8 cellular contexts compared by ENCODE assay signal in genomic region chr9:4661165-4662095, GRCh38. TPM values are rescaled to one million over a fixed set of nuclear protein-coding genes. Genes with fewer than 3 reads are reported as not detected.
A peak's percentile ranks its signal among the peaks of the same experiment; 100 is the strongest.
DNase-seq lines count a peak whose midpoint lies in the region; ATAC-seq and TF ChIP-seq lines count a peak whose summit lies in the region.

No MANE protein-coding gene starts in this region.

- H3K27me3 ChIP-seq in ascending aorta (no peaks in the 10 kb centered on the region), left lung (no peaks in the 10 kb centered on the region), uterus (no peaks in the 10 kb centered on the region)

- H3K36me3 ChIP-seq in ascending aorta (no peaks in the 10 kb centered on the region), left lung (no peaks in the 10 kb centered on the region), uterus (no peaks in the 10 kb centered on the region)

- H3K4me1 ChIP-seq in ascending aorta, result peaks cover 7 to 16% of the 10 kb centered on the region in 2 donors
- peaks cover 13 to 60% of the 10 kb centered on the region in 2 donors for H3K4me1 ChIP-seq in left lung
- H3K4me1 ChIP-seq in uterus, result no peaks in the 10 kb centered on the region

- TF ChIP-seq CTCF in ascending aorta (IDR thresholded peaks at IDR 0.05) (no peak), left lung (IDR thresholded peaks at IDR 0.05) (no peak), uterus (IDR thresholded peaks at IDR 0.05) (no peak)

- peak; percentile 56 for DNase-seq in EL
- DNase-seq in ascending aorta (ENCODE audit: low spot score in 2 of 2), result no peak
- no peak for DNase-seq in left lung
- DNase-seq in uterus, result no peak
- no peak for DNase-seq in stimulated activated CD4-positive, alpha-beta T cell treated with anti-CD3 and anti-CD28 coated beads, Interleukin-2, amount 100 ng/mL, for 48 hours
- no peak for DNase-seq in OCI-M2 (lab: John Stamatoyannopoulos, UW; ENCODE audit: unreplicated experiment)
- DNase-seq in activated CD4-positive, alpha-beta T cell treated with anti-CD3 and anti-CD28 coated beads for 48 hours, result no peak

- no peaks in the 10 kb centered on the region for H3K9me3 ChIP-seq in ascending aorta
- H3K9me3 ChIP-seq in left lung, result no peaks in the 10 kb centered on the region
- no peaks in the 10 kb centered on the region for H3K9me3 ChIP-seq in uterus

- no peak for TF ChIP-seq POLR2A in uterus (IDR thresholded peaks at IDR 0.05)

- peak; percentile 1 for ATAC-seq in HG03095 (IDR thresholded peaks at IDR 0.05; ENCODE audit: unreplicated experiment)
- ATAC-seq in left lung, result no peak

- intact Hi-C loops in ascending aorta (cut with DNase I) (loop anchor here (1.0 to 10.0 kb wide), 6 partner anchors 18 to 1353 kb away; partner anchors contain the start of genes AK3, CDC37L1, GLIS3 and JAK2), left lung (cut with DNase I) (no loop called here), uterus (cut with DNase I; ENCODE audit: low total_unique reads) (no loop called here)

- peak overlapping the region; percentile 66 to 86 for H3K4me3 ChIP-seq in ascending aorta
- H3K4me3 ChIP-seq in left lung, result peak overlapping the region; percentile 78 to 79
- peak overlapping the region; percentile 49 to 85 for H3K4me3 ChIP-seq in uterus

- H3K27ac ChIP-seq in ascending aorta (peak overlapping the region; percentile 82 to 87), left lung (peak overlapping the region; percentile 84 to 87), uterus (peak overlapping the region; percentile 68 to 86)

RNA-seq across cellular contexts. Expression of gene PLPP6, which starts 0.7 kb away (rescaled TPM):
- total RNA-seq in ascending aorta (19.2 TPM), left lung (1 to 10 TPM; 5.7 to 6.3 TPM), uterus (1 to 10 TPM; 5.6 to 8.3 (median 7.2) TPM)

RNA-seq across cellular contexts. Expression of gene SPATA6L, which starts 4.8 kb away (rescaled TPM):
- total RNA-seq in ascending aorta (not detected), left lung (10 to 100 TPM in 1 of 2 donors, 1 to 10 TPM in 1; 9.4 to 10.1 TPM), uterus (10 to 100 TPM in 1 of 4 donors, 1 to 10 TPM in 2, under 1 TPM in 1; 0.51 to 13.6 (median 6.5) TPM)

RNA-seq across cellular contexts. Expression of gene CDC37L1, which starts 17.9 kb away (rescaled TPM):
- total RNA-seq in ascending aorta (17.2 TPM), left lung (10 to 100 TPM; 14.5 to 16.4 TPM), uterus (10 to 100 TPM; 21.1 to 50.5 (median 34.0) TPM)
